In the genomic region with DNA sequence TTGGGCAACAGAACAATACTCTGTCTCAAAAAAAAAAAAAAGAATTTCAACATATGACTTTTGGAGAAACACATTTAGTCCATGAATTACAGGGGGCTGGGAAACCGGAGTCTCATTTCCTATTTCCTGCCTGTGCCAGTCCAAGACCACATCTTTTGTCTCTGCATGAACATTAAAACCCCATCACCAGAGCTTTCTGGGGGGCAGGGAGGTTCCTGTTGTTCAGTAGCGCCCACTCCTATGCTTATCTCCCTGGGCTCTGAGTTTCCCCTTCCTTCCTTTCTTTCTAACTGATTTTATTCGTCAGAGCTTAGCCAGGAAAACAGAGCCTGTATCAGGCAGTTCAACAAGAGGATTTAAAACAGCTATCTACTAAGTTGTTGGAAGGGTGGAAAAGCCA, we compare ENCODE assay signal across 1 cellular context.
TF ChIP-seq lines count a peak whose summit lies in the region.

No MANE protein-coding gene starts in this region.

TF ChIP-seq in GM23338, 12 proteins besides CTCF, POLR2A, EP300 and RAD21 (continued from another document):
- TF ChIP-seq, protein P1, sequence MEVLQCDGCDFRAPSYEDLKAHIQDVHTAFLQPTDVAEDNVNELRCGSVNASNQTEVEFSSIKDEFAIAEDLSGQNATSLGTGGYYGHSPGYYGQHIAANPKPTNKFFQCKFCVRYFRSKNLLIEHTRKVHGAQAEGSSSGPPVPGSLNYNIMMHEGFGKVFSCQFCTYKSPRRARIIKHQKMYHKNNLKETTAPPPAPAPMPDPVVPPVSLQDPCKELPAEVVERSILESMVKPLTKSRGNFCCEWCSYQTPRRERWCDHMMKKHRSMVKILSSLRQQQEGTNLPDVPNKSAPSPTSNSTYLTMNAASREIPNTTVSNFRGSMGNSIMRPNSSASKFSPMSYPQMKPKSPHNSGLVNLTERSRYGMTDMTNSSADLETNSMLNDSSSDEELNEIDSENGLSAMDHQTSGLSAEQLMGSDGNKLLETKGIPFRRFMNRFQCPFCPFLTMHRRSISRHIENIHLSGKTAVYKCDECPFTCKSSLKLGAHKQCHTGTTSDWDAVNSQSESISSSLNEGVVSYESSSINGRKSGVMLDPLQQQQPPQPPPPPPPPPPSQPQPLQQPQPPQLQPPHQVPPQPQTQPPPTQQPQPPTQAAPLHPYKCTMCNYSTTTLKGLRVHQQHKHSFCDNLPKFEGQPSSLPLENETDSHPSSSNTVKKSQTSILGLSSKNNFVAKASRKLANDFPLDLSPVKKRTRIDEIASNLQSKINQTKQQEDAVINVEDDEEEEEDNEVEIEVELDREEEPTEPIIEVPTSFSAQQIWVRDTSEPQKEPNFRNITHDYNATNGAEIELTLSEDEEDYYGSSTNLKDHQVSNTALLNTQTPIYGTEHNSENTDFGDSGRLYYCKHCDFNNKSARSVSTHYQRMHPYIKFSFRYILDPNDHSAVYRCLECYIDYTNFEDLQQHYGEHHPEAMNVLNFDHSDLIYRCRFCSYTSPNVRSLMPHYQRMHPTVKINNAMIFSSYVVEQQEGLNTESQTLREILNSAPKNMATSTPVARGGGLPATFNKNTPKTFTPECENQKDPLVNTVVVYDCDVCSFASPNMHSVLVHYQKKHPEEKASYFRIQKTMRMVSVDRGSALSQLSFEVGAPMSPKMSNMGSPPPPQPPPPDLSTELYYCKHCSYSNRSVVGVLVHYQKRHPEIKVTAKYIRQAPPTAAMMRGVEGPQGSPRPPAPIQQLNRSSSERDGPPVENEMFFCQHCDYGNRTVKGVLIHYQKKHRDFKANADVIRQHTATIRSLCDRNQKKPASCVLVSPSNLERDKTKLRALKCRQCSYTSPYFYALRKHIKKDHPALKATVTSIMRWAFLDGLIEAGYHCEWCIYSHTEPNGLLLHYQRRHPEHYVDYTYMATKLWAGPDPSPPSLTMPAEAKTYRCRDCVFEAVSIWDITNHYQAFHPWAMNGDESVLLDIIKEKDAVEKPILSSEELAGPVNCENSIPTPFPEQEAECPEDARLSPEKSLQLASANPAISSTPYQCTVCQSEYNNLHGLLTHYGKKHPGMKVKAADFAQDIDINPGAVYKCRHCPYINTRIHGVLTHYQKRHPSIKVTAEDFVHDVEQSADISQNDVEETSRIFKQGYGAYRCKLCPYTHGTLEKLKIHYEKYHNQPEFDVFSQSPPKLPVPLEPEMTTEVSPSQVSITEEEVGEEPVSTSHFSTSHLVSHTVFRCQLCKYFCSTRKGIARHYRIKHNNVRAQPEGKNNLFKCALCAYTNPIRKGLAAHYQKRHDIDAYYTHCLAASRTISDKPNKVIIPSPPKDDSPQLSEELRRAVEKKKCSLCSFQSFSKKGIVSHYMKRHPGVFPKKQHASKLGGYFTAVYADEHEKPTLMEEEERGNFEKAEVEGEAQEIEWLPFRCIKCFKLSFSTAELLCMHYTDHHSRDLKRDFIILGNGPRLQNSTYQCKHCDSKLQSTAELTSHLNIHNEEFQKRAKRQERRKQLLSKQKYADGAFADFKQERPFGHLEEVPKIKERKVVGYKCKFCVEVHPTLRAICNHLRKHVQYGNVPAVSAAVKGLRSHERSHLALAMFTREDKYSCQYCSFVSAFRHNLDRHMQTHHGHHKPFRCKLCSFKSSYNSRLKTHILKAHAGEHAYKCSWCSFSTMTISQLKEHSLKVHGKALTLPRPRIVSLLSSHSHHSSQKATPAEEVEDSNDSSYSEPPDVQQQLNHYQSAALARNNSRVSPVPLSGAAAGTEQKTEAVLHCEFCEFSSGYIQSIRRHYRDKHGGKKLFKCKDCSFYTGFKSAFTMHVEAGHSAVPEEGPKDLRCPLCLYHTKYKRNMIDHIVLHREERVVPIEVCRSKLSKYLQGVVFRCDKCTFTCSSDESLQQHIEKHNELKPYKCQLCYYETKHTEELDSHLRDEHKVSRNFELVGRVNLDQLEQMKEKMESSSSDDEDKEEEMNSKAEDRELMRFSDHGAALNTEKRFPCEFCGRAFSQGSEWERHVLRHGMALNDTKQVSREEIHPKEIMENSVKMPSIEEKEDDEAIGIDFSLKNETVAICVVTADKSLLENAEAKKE (CRISPR knock-in tag; IDR thresholded peaks at IDR 0.05): no peak
- TF ChIP-seq EZH2phosphoT487 (IDR thresholded peaks at IDR 0.05; ENCODE audit: unreplicated experiment) (no peak), EZH2 (IDR thresholded peaks at IDR 0.05; ENCODE audit: low read depth, unreplicated experiment) (no peak), CREB1 (CRISPR knock-in tag; IDR thresholded peaks at IDR 0.05; ENCODE audit: low read depth) (no peak), ZNF331 (CRISPR knock-in tag; IDR thresholded peaks at IDR 0.05; ENCODE audit: low read depth) (no peak)
- TF ChIP-seq, protein P2, sequence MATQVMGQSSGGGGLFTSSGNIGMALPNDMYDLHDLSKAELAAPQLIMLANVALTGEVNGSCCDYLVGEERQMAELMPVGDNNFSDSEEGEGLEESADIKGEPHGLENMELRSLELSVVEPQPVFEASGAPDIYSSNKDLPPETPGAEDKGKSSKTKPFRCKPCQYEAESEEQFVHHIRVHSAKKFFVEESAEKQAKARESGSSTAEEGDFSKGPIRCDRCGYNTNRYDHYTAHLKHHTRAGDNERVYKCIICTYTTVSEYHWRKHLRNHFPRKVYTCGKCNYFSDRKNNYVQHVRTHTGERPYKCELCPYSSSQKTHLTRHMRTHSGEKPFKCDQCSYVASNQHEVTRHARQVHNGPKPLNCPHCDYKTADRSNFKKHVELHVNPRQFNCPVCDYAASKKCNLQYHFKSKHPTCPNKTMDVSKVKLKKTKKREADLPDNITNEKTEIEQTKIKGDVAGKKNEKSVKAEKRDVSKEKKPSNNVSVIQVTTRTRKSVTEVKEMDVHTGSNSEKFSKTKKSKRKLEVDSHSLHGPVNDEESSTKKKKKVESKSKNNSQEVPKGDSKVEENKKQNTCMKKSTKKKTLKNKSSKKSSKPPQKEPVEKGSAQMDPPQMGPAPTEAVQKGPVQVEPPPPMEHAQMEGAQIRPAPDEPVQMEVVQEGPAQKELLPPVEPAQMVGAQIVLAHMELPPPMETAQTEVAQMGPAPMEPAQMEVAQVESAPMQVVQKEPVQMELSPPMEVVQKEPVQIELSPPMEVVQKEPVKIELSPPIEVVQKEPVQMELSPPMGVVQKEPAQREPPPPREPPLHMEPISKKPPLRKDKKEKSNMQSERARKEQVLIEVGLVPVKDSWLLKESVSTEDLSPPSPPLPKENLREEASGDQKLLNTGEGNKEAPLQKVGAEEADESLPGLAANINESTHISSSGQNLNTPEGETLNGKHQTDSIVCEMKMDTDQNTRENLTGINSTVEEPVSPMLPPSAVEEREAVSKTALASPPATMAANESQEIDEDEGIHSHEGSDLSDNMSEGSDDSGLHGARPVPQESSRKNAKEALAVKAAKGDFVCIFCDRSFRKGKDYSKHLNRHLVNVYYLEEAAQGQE (IDR thresholded peaks at IDR 0.05; ENCODE audit: unreplicated experiment): no peak
